Comparison of ENCODE assay signal across 14 cellular contexts in genomic region chr6:106105493-106105892, GRCh38. TPM values are rescaled to one million over a fixed set of nuclear protein-coding genes. Genes with fewer than 3 reads are reported as not detected.
DNase-seq lines count a peak whose midpoint lies in the region; ATAC-seq and TF ChIP-seq lines count a peak whose summit lies in the region.
"Had no signal": no experiment of that assay in that cellular context is flagged by ENCODE, and none has a peak within 500 bp of the region (broad histone marks: within the 10 kb centered on the region; RNA-seq: fewer than 3 reads in every experiment).

No MANE protein-coding gene starts in this region.

- no peaks in the 10 kb centered on the region for H3K36me3 ChIP-seq in testis (ENCODE audit: low read depth, missing control alignments)

- CTCF ChIA-PET in activated CD4-positive, alpha-beta memory T cell treated with anti-CD3 and anti-CD28 coated beads for 36 hours (lab: Charles Lee) = interaction anchor here (0.8 to 5.1 kb wide), 2 partner anchors 36 to 118 kb away, joined by 3 to 38 read pairs; no protein-coding TSS in a partner anchor

- POLR2A ChIA-PET in activated CD4-positive, alpha-beta memory T cell treated with anti-CD3 and anti-CD28 coated beads for 36 hours (lab: Charles Lee) = interaction anchor here (1.1 to 2.2 kb wide), 7 partner anchors 9 to 80 kb away, joined by 3 to 12 read pairs (median 5); no protein-coding TSS in a partner anchor

- H3K9me3 Mint-ChIP-seq in activated T-cell treated with anti-CD3 and anti-CD28 coated beads, Interleukin-2, amount 50 U/mL, for 72 hours = no peaks in the 10 kb centered on the region
- H3K9me3 Mint-ChIP-seq in activated CD4-positive, alpha-beta memory T cell treated with anti-CD3 and anti-CD28 coated beads for 36 hours = no peaks in the 10 kb centered on the region

- H3K27me3 ChIP-seq in testis = no peaks in the 10 kb centered on the region
- H3K27me3 ChIP-seq: Peyer's patch had no signal

- TF ChIP-seq POLR2A in testis (IDR thresholded peaks at IDR 0.05) = no peak

- no peak for ATAC-seq in activated T-cell treated with anti-CD3 and anti-CD28 coated beads, Interleukin-2, amount 50 U/mL, for 72 hours (replicated peaks in 1 of 2)
- ATAC-seq in HG02884 (IDR thresholded peaks at IDR 0.05; ENCODE audit: unreplicated experiment) = no peak
- ATAC-seq: K562 had no signal

- peak overlapping the region; percentile 51 to 100 for H3K4me3 Mint-ChIP-seq in activated T-cell treated with anti-CD3 and anti-CD28 coated beads, Interleukin-2, amount 50 U/mL, for 72 hours
- H3K4me3 Mint-ChIP-seq in activated CD4-positive, alpha-beta memory T cell treated with anti-CD3 and anti-CD28 coated beads for 36 hours = peak overlapping the region; percentile 44

- H3K4me3 ChIP-seq in testis = peak overlapping the region; percentile 6 to 10
- H3K4me3 ChIP-seq: GM23248, K562, Peyer's patch had no signal

- H3K4me1 ChIP-seq in testis = no peaks in the 10 kb centered on the region

- intact Hi-C loops in activated CD4-positive, alpha-beta memory T cell treated with anti-CD3 and anti-CD28 coated beads for 36 hours (cut with micrococcal nuclease) = no loop called here
- intact Hi-C loops in testis (cut with DNase I; ENCODE audit: low total_unique reads) = no loop called here

- TF ChIP-seq CTCF in testis (IDR thresholded peaks at IDR 0.05) = no peak

- H3K4me1 Mint-ChIP-seq in activated T-cell treated with anti-CD3 and anti-CD28 coated beads, Interleukin-2, amount 50 U/mL, for 72 hours (ENCODE audit: low read depth) = peaks cover 73% of the 10 kb centered on the region
- H3K4me1 Mint-ChIP-seq in activated CD4-positive, alpha-beta memory T cell treated with anti-CD3 and anti-CD28 coated beads for 36 hours (ENCODE audit: low read depth) = peaks cover 81% of the 10 kb centered on the region

- peak overlapping the region; percentile 46 for H3K27ac ChIP-seq in epithelial cell of prostate
- H3K27ac ChIP-seq in testis = no peak overlapping the region
- H3K27ac ChIP-seq: GM23248 had no signal

- WGBS in testis, 2 donors = 75 to 95% methylated on average over 16 to 22 of the region's 22 CpGs

- no peaks in the 10 kb centered on the region for H3K9me3 ChIP-seq in testis
- H3K9me3 ChIP-seq: Peyer's patch had no signal

- H3K36me3 Mint-ChIP-seq in activated T-cell treated with anti-CD3 and anti-CD28 coated beads, Interleukin-2, amount 50 U/mL, for 72 hours (ENCODE audit: insufficient read depth in 2 of 2) = peaks cover 41 to 48% of the 10 kb centered on the region in 2 donors
- H3K36me3 Mint-ChIP-seq in activated CD4-positive, alpha-beta memory T cell treated with anti-CD3 and anti-CD28 coated beads for 36 hours = peaks cover 89% of the 10 kb centered on the region

- peaks cover 33% of the 10 kb centered on the region for H3K27me3 Mint-ChIP-seq in activated T-cell treated with anti-CD3 and anti-CD28 coated beads, Interleukin-2, amount 50 U/mL, for 72 hours (ENCODE audit: low read depth)
- peaks cover 3% of the 10 kb centered on the region for H3K27me3 Mint-ChIP-seq in activated CD4-positive, alpha-beta memory T cell treated with anti-CD3 and anti-CD28 coated beads for 36 hours

- no peak for DNase-seq in activated T-cell treated with anti-CD3 and anti-CD28 coated beads, Interleukin-2, amount 50 U/mL, for 72 hours
- DNase-seq in activated T-cell treated with anti-CD3 and anti-CD28 coated beads, Interleukin-2, amount 50 U/mL, for 48 hours = no peak
- no peak for DNase-seq in activated CD4-positive, alpha-beta memory T cell treated with anti-CD3 and anti-CD28 coated beads for 36 hours
- DNase-seq in epithelial cell of prostate (ENCODE audit: low read depth, low spot score) (no peak), testis (no peak), NCI-H1436 treated with DMSO at 0.1 percent for 48 hours (lab: John Stamatoyannopoulos, UW) (no peak)
- DNase-seq: AML-193, DMS79 treated with DMSO at 0.1 percent for 48 hours, GM23248, NCI-H1048, Peyer's patch, Right ventricle myocardium superior had no signal

- no peak overlapping the region for H3K27ac Mint-ChIP-seq in activated T-cell treated with anti-CD3 and anti-CD28 coated beads, Interleukin-2, amount 50 U/mL, for 72 hours
- peak overlapping the region; percentile 67 for H3K27ac Mint-ChIP-seq in activated CD4-positive, alpha-beta memory T cell treated with anti-CD3 and anti-CD28 coated beads for 36 hours

RNA-seq across cellular contexts. Expression of gene PRDM1, which starts 19.4 kb away (rescaled TPM):
- 100 to 1,000 TPM in 1 of 2 donors, 10 to 100 TPM in 1; 25.2 to 107 TPM for total RNA-seq in activated T-cell treated with anti-CD3 and anti-CD28 coated beads, Interleukin-2, amount 50 U/mL, for 72 hours
- total RNA-seq in activated CD4-positive, alpha-beta memory T cell treated with anti-CD3 and anti-CD28 coated beads for 36 hours = 10 to 100 TPM; 70.9 to 78.9 TPM
- 1 to 10 TPM; 3.5 to 4.1 TPM for total RNA-seq in testis
- polyA plus RNA-seq in testis (ENCODE audit: insufficient read depth, low read depth, low replicate concordance) = 3.3 TPM

Comparison
In these comparisons a context has a peak if more than half of its experiments do, and no peak if none do; other contexts are left out.
1. RNA of gene PRDM1, which starts 19.4 kb away (total RNA-seq): 25.2 to 107 TPM in activated T-cell treated with anti-CD3 and anti-CD28 coated beads, Interleukin-2, amount 50 U/mL, for 72 hours and 70.9 to 78.9 TPM in activated CD4-positive, alpha-beta memory T cell treated with anti-CD3 and anti-CD28 coated beads for 36 hours; 3.5 to 4.1 TPM in testis; every median in the first group is over 4 times any median in the second.